ENCODE assay signal across 12 cellular contexts in the genomic region with DNA sequence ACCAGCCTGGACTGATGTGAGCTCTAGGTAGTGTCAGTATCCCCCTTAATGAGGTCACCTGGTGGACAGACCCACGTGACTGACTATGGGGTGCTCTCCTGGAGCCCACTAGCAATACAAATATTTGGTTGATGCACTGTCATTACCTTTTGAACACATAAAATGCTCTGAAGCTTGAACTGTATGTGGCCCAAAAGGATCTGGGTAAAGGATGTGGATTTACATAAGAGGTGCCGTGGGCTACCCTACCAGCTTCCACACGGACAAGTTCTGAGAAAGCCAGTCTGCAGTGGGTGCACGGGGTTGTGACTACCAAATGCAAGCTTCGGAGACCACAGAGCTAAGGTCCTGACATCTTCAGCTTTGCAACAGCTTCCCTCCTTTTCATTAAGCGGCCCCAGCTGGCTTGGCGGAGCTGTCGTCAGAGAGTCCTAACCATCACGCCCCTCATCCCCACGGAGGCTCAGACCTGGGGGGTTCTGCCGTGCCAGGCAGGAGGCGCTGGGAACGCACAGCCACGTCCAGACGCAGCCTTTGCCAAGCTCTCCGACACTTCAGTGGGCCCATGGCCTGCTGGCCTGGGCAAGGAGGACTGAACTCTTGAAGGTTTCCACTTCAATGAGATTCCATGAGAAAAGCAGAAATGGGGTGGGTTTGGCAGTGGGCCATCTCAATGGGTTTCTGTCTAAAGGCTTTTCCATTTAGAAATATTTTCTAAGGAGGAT.
DNase-seq lines count a peak whose midpoint lies in the region; ATAC-seq and TF ChIP-seq lines count a peak whose summit lies in the region.
"Had no signal": no experiment of that assay in that cellular context is flagged by ENCODE, and none has a peak within 500 bp of the region (broad histone marks: within the 10 kb centered on the region; RNA-seq: fewer than 3 reads in every experiment).

No MANE protein-coding gene starts in this region.

- H3K4me1 Mint-ChIP-seq in T-helper 17 cell = peaks cover 16% of the 10 kb centered on the region
- H3K4me1 Mint-ChIP-seq: activated B cell treated with CpG ODN at 0.5 μM for 24 hours had no signal

- no peaks in the 10 kb centered on the region for H3K27me3 Mint-ChIP-seq in T-helper 17 cell

- H3K27me3 ChIP-seq in lung (ENCODE audit: control insufficient read depth, insufficient read depth) (no peaks in the 10 kb centered on the region), spleen (replicated peaks in 1 of 7) (no peaks in the 10 kb centered on the region)

- peak overlapping the region; percentile 83 to 98 for H3K27ac ChIP-seq in coronary artery
- H3K27ac ChIP-seq in lung (ENCODE audit: low read depth in 1 of 2, low read length in 1 of 2) = peak overlapping the region; percentile 63 to 79
- H3K27ac ChIP-seq in spleen = peak overlapping the region in 7 of 8 donors; percentile 30 to 83 (median 67)

- H3K36me3 ChIP-seq in lung (ENCODE audit: control insufficient read depth in 2 of 2, insufficient read depth in 2 of 2, low read length in 2 of 2) (no peaks in the 10 kb centered on the region), spleen (no peaks in the 10 kb centered on the region)

- intact Hi-C loops in spleen (cut with DNase I; ENCODE audit: low total_unique reads) = no loop called here

- DNase-seq in H4 (ENCODE audit: low spot score) (peak; percentile 21), coronary artery (ENCODE audit: low spot score) (no peak), lung (ENCODE audit: low spot score) (no peak), spleen (peak; percentile 48), NCI-H526 (lab: John Stamatoyannopoulos, UW) (no peak), NCI-H345 treated with DMSO at 0.1 percent for 48 hours (lab: John Stamatoyannopoulos, UW; ENCODE audit: unreplicated experiment) (no peak), T-helper 17 cell (no peak), NCI-H1092 treated with DMSO at 0.1 percent for 48 hours (lab: John Stamatoyannopoulos, UW) (no peak)
- DNase-seq: activated B cell treated with CpG ODN at 0.5 μM for 24 hours, GF-D8, NCI-H510A treated with DMSO at 0.1 percent for 48 hours, SIG-M5 had no signal

- no peak for ATAC-seq in lung (ENCODE audit: insufficient read depth, low FRiP score)
- ATAC-seq in T-helper 17 cell = no peak

- 74 to 86% methylated on average over 16 of the region's 16 CpGs for WGBS in lung, 2 donors
- 69 to 81% (median 73%) methylated on average over 14 to 16 of the region's 16 CpGs for WGBS in spleen, 5 donors

- H3K4me1 ChIP-seq in lung (ENCODE audit: control insufficient read depth in 2 of 2, insufficient read depth in 2 of 2, low read length in 2 of 2) (peaks cover 18 to 21% of the 10 kb centered on the region in 2 donors), spleen (peaks cover 5 to 40% (median 20%) of the 10 kb centered on the region in 6 donors)

- H3K4me3 Mint-ChIP-seq in T-helper 17 cell = no peak overlapping the region
- H3K4me3 Mint-ChIP-seq: activated B cell treated with CpG ODN at 0.5 μM for 24 hours had no signal

- H3K27ac Mint-ChIP-seq in T-helper 17 cell = no peak overlapping the region
- H3K27ac Mint-ChIP-seq: activated B cell treated with CpG ODN at 0.5 μM for 24 hours had no signal

- no peak for TF ChIP-seq CTCF in coronary artery (IDR thresholded peaks at IDR 0.05)
- TF ChIP-seq CTCF in lung (IDR thresholded peaks at IDR 0.05; ENCODE audit: control extremely low read depth, extremely low read depth) = no peak
- TF ChIP-seq CTCF in spleen (IDR thresholded peaks at IDR 0.05 in 8 of 11, conservative IDR thresholded peaks at IDR 0.05 in 3 of 11) = no peak

- no peak for TF ChIP-seq POLR2A in spleen (IDR thresholded peaks at IDR 0.05)

- H3K36me3 Mint-ChIP-seq in T-helper 17 cell (ENCODE audit: low read depth) = peaks cover under 1% of the 10 kb centered on the region

- H3K4me3 ChIP-seq in coronary artery (peak overlapping the region; percentile 43), lung (no peak overlapping the region), spleen (no peak overlapping the region)

- peaks cover 0 to 3% of the 10 kb centered on the region in 2 donors for H3K9me3 ChIP-seq in lung (ENCODE audit: control insufficient read depth in 2 of 2, insufficient read depth in 1 of 2, low read length in 1 of 2)
- H3K9me3 ChIP-seq in spleen = peaks cover 0 to 4% (median 0%) of the 10 kb centered on the region in 8 donors
- no peaks in the 10 kb centered on the region for H3K9me3 ChIP-seq in T-helper 17 cell (ENCODE audit: control insufficient read depth, low read length, poor library complexity, severe bottlenecking)

Comparison
In these comparisons a context has a peak if more than half of its experiments do, and no peak if none do; other contexts are left out.
1. DNase-seq: peak in H4 (single experiment) and spleen (single experiment); none in coronary artery (single experiment), lung (single experiment), NCI-H526 (0 of 2), NCI-H345 treated with DMSO at 0.1 percent for 48 hours (single experiment), T-helper 17 cell (0 of 3) and NCI-H1092 treated with DMSO at 0.1 percent for 48 hours (single experiment).
2. Peak in every context shown above with its lines, with median percentiles within 50 percentile points of each other: H3K27ac ChIP-seq.